ENCODE assay signal across 1 cellular context in genomic region chr20:50929299-50930138, GRCh38.
A peak's percentile ranks its signal among the peaks of the same experiment; 100 is the strongest.
TF ChIP-seq lines count a peak whose summit lies in the region.

No MANE protein-coding gene starts in this region.

TF ChIP-seq in PFSK-1, 5 proteins besides CTCF, POLR2A, EP300 and RAD21 (continued from another document):
- peak; percentile 36; the same call in 1 of the 2 replicates for TF ChIP-seq POLR2AphosphoS5 (IDR thresholded peaks at IDR 0.05; ENCODE audit: low read depth, low read length)
